Comparison of ENCODE assay signal across 23 cellular contexts in genomic region chr6:158165919-158166416, GRCh38.
"Had no signal": no experiment of that assay in that cellular context is flagged by ENCODE, and none has a peak within 500 bp of the region (broad histone marks: within the 10 kb centered on the region; RNA-seq: fewer than 3 reads in every experiment).

No MANE protein-coding gene starts in this region.

- H3K4me3 ChIP-seq: left ventricle myocardium inferior, testis had no signal

- ATAC-seq: activated CD8-positive, alpha-beta memory T cell treated with anti-CD3 and anti-CD28 coated beads, Interleukin-2, amount 10 ng/mL, durations not matched to agents 7 days and 5 days; activated CD8-positive, alpha-beta T cell treated with anti-CD3 and anti-CD28 coated beads for 36 hours; esophagus mucosa; naive thymus-derived CD8-positive, alpha-beta T cell had no signal

- H3K36me3 ChIP-seq: brain microvascular endothelial cell, sigmoid colon had no signal

- H3K27me3 ChIP-seq: brain microvascular endothelial cell, sigmoid colon, spleen, testis had no signal

- DNase-seq: activated CD4-positive, alpha-beta T cell treated with anti-CD3 and anti-CD28 coated beads for 48 hours; activated CD8-positive, alpha-beta memory T cell treated with anti-CD3 and anti-CD28 coated beads, Interleukin-2, amount 10 ng/mL, durations not matched to agents 7 days and 5 days; activated CD8-positive, alpha-beta T cell treated with anti-CD3 and anti-CD28 coated beads for 36 hours; activated gamma-delta T cell treated with Interleukin-2 at 50 U/mL for 16 hours; activated T-cell treated with anti-CD3 and anti-CD28 coated beads for 4 hours; anterior cingulate cortex; brain microvascular endothelial cell; caudate nucleus; dermis blood vessel endothelial cell; effector CD8-positive, alpha-beta T cell; hippocampal formation; left ventricle myocardium inferior; naive thymus-derived CD8-positive, alpha-beta T cell; nucleus accumbens; sigmoid colon; spleen; stimulated activated CD4-positive, alpha-beta T cell treated with anti-CD3 and anti-CD28 coated beads, Interleukin-4, amount 100 ng/mL, for 1 hour; stimulated activated naive CD4-positive, alpha-beta T cell; testis had no signal

- H3K36me3 Mint-ChIP-seq: mesothelial cell of epicardium, type B pancreatic cell had no signal

- H3K27ac ChIP-seq: brain microvascular endothelial cell, left ventricle myocardium inferior, sigmoid colon, spleen, testis had no signal

- H3K9me3 Mint-ChIP-seq: activated CD8-positive, alpha-beta T cell treated with anti-CD3 and anti-CD28 coated beads for 36 hours; activated naive CD4-positive, alpha-beta T cell treated with anti-CD3 and anti-CD28 coated beads, Interleukin-2, amount 50 U/mL, for 24 hours; mesothelial cell of epicardium; naive thymus-derived CD8-positive, alpha-beta T cell; type B pancreatic cell had no signal

- H3K27ac Mint-ChIP-seq: activated CD8-positive, alpha-beta memory T cell treated with anti-CD3 and anti-CD28 coated beads, Interleukin-2, amount 10 ng/mL, durations not matched to agents 7 days and 5 days had no signal

- H3K27me3 Mint-ChIP-seq: activated CD8-positive, alpha-beta memory T cell treated with anti-CD3 and anti-CD28 coated beads, Interleukin-2, amount 10 ng/mL, durations not matched to agents 7 days and 5 days; activated CD8-positive, alpha-beta T cell treated with anti-CD3 and anti-CD28 coated beads for 36 hours; activated naive CD4-positive, alpha-beta T cell treated with anti-CD3 and anti-CD28 coated beads, Interleukin-2, amount 50 U/mL, for 24 hours; naive thymus-derived CD8-positive, alpha-beta T cell; type B pancreatic cell had no signal

- H3K9me3 ChIP-seq: left ventricle myocardium inferior, sigmoid colon, spleen, testis had no signal

- H3K4me1 ChIP-seq: testis had no signal
